5 cellular contexts compared by ENCODE assay signal in genomic region chr15:101793981-101794380, GRCh38. TPM values are rescaled to one million over a fixed set of nuclear protein-coding genes. Genes with fewer than 3 reads are reported as not detected.
"Had no signal": no experiment of that assay in that cellular context is flagged by ENCODE, and none has a peak within 500 bp of the region (broad histone marks: within the 10 kb centered on the region; RNA-seq: fewer than 3 reads in every experiment).

No MANE protein-coding gene starts in this region.

RNA-seq across cellular contexts. Expression of gene OR4F6, which starts 9.3 kb away (rescaled TPM):
- total RNA-seq: OCI-LY7; PC-3; Right ventricle myocardium inferior; SJCRH30; T-helper 1 cell treated with Interleukin-12 subunit alpha and Interleukin-12 subunit beta and Interleukin-4 antibody, amounts not matched to agents 30 ng/mL and 1 ng/mL, for 36 hours had no signal

RNA-seq across cellular contexts. Expression of gene OR4F15, which starts 18.0 kb away (rescaled TPM):
- total RNA-seq: OCI-LY7; PC-3; Right ventricle myocardium inferior; SJCRH30; T-helper 1 cell treated with Interleukin-12 subunit alpha and Interleukin-12 subunit beta and Interleukin-4 antibody, amounts not matched to agents 30 ng/mL and 1 ng/mL, for 36 hours had no signal
